1 cellular context compared by ENCODE assay signal in the genomic region with DNA sequence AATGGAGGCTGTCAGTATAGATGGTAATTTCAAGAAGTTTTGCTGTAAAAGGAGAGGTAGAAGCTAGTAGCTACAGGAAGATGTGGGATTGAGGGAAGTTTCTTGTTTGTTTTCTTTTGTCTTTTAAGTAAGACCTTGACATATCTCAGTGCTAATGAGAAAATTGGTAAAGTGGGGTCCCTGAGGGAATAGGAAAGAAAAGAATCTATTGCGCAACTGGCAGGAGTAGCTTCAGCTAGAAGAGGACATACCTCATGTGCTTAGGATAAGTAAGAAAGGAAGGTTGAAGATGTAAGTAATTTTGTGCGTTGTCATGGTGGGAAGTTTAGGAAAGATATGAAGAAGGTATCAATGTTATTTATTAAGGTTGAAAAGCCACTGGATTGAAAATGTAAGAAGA.
TF ChIP-seq lines count a peak whose summit lies in the region.

No MANE protein-coding gene starts in this region.

TF ChIP-seq in IMR-90, 13 proteins besides CTCF, POLR2A, EP300 and RAD21:
- peak; percentile 96 for TF ChIP-seq CEBPB (IDR thresholded peaks at IDR 0.05; ENCODE audit: low read depth, low read length)
- TF ChIP-seq, protein P1, sequence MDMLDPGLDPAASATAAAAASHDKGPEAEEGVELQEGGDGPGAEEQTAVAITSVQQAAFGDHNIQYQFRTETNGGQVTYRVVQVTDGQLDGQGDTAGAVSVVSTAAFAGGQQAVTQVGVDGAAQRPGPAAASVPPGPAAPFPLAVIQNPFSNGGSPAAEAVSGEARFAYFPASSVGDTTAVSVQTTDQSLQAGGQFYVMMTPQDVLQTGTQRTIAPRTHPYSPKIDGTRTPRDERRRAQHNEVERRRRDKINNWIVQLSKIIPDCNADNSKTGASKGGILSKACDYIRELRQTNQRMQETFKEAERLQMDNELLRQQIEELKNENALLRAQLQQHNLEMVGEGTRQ (IDR thresholded peaks at IDR 0.05; ENCODE audit: low read depth, low read length): no peak
